Comparison of ENCODE assay signal across 8 cellular contexts in genomic region chr3:23685484-23686258, GRCh38.
DNase-seq lines count a peak whose midpoint lies in the region; ATAC-seq, FAIRE-seq and TF ChIP-seq lines count a peak whose summit lies in the region.

No MANE protein-coding gene starts in this region.

- peak; percentile 11 to 27 for DNase-seq in activated T-cell treated with anti-CD3 and anti-CD28 coated beads, Interleukin-2, amount 50 U/mL, for 72 hours
- no peak for DNase-seq in activated T-cell treated with anti-CD3 and anti-CD28 coated beads, Interleukin-2, amount 50 U/mL, for 24 hours
- DNase-seq in RCC 7860 (ENCODE audit: low spot score), result peak; percentile 99
- DNase-seq in fibroblast of peridontal ligament (ENCODE audit: extremely low read depth), result peak; percentile 99
- peak; percentile 76 to 89 for DNase-seq in trophoblast cell
- no peak for DNase-seq in endothelial cell (ENCODE audit: low spot score)

- no peaks in the 10 kb centered on the region for H3K27me3 ChIP-seq in trophoblast cell (ENCODE audit: insufficient read depth, low read length)

- H3K27ac ChIP-seq in trophoblast cell (ENCODE audit: low read depth, low read length), result no peak overlapping the region

- no peak overlapping the region for H4K91ac ChIP-seq in trophoblast cell (ENCODE audit: low read depth, low read length)

- no peak overlapping the region for H3K14ac ChIP-seq in trophoblast cell (ENCODE audit: low read length)

- H2BK120ac ChIP-seq in trophoblast cell (ENCODE audit: insufficient read depth, low read length, poor library complexity), result no peak overlapping the region

- no peaks in the 10 kb centered on the region for H3K4me1 Mint-ChIP-seq in activated T-cell treated with anti-CD3 and anti-CD28 coated beads, Interleukin-2, amount 50 U/mL, for 72 hours (ENCODE audit: low read depth)
- no peaks in the 10 kb centered on the region for H3K4me1 Mint-ChIP-seq in activated T-cell treated with anti-CD3 and anti-CD28 coated beads, Interleukin-2, amount 50 U/mL, for 24 hours (ENCODE audit: low read depth)
- H3K4me1 Mint-ChIP-seq in endothelial cell (ENCODE audit: unreplicated experiment), result no peaks in the 10 kb centered on the region

- ATAC-seq in activated T-cell treated with anti-CD3 and anti-CD28 coated beads, Interleukin-2, amount 50 U/mL, for 72 hours (replicated peaks in 1 of 2), result peak; percentile 47 to 76
- ATAC-seq in HG03460 (IDR thresholded peaks at IDR 0.05; ENCODE audit: unreplicated experiment) (no peak), GM21423 (IDR thresholded peaks at IDR 0.05; ENCODE audit: unreplicated experiment) (no peak)

- H3K27ac Mint-ChIP-seq in activated T-cell treated with anti-CD3 and anti-CD28 coated beads, Interleukin-2, amount 50 U/mL, for 72 hours, result no peak overlapping the region
- H3K27ac Mint-ChIP-seq in activated T-cell treated with anti-CD3 and anti-CD28 coated beads, Interleukin-2, amount 50 U/mL, for 24 hours, result no peak overlapping the region
- H3K27ac Mint-ChIP-seq in endothelial cell (ENCODE audit: unreplicated experiment), result no peak overlapping the region

- peaks cover 2% of the 10 kb centered on the region for H3K9me3 ChIP-seq in trophoblast cell (ENCODE audit: insufficient read depth, low read depth, low read length)

- H3K9me3 Mint-ChIP-seq in activated T-cell treated with anti-CD3 and anti-CD28 coated beads, Interleukin-2, amount 50 U/mL, for 72 hours, result peaks cover 2 to 3% of the 10 kb centered on the region in 2 donors
- H3K9me3 Mint-ChIP-seq in activated T-cell treated with anti-CD3 and anti-CD28 coated beads, Interleukin-2, amount 50 U/mL, for 24 hours, result no peaks in the 10 kb centered on the region
- H3K9me3 Mint-ChIP-seq in endothelial cell (ENCODE audit: unreplicated experiment), result no peaks in the 10 kb centered on the region

- H4K12ac ChIP-seq in trophoblast cell (ENCODE audit: low read depth, low read length), result no peak overlapping the region

- H2AK5ac ChIP-seq in trophoblast cell (ENCODE audit: low read length), result no peak overlapping the region

- no peak overlapping the region for H3K18ac ChIP-seq in trophoblast cell (ENCODE audit: low read length)

- H3K4ac ChIP-seq in trophoblast cell (ENCODE audit: low read depth, low read length), result no peak overlapping the region

- no peak overlapping the region for H2AFZ ChIP-seq in trophoblast cell (ENCODE audit: insufficient read depth, low read length, poor library complexity)

- H3K36me3 ChIP-seq in trophoblast cell (ENCODE audit: control insufficient read depth in 1 of 2, insufficient read depth in 2 of 2, low read length in 2 of 2), result no peaks in the 10 kb centered on the region

- no peak overlapping the region for H2BK5ac ChIP-seq in trophoblast cell (ENCODE audit: low read depth, low read length, poor library complexity)

- FAIRE-seq in RCC 7860 (lab: Jason Lieb, UNC), result peak; percentile 98

- H3K36me3 Mint-ChIP-seq in activated T-cell treated with anti-CD3 and anti-CD28 coated beads, Interleukin-2, amount 50 U/mL, for 72 hours (ENCODE audit: insufficient read depth in 2 of 2), result no peaks in the 10 kb centered on the region
- H3K36me3 Mint-ChIP-seq in activated T-cell treated with anti-CD3 and anti-CD28 coated beads, Interleukin-2, amount 50 U/mL, for 24 hours (ENCODE audit: low read depth), result no peaks in the 10 kb centered on the region
- no peaks in the 10 kb centered on the region for H3K36me3 Mint-ChIP-seq in endothelial cell (ENCODE audit: low read depth, unreplicated experiment)

- H3K4me2 ChIP-seq in trophoblast cell (ENCODE audit: low read length), result no peak overlapping the region

- no peak for TF ChIP-seq CTCF in endothelial cell (IDR thresholded peaks at IDR 0.05; ENCODE audit: unreplicated experiment)

- H3K9ac ChIP-seq in trophoblast cell (ENCODE audit: low read length), result no peak overlapping the region

- H3K79me2 ChIP-seq in trophoblast cell (ENCODE audit: control insufficient read depth, insufficient read depth, low read length, poor library complexity), result no peaks in the 10 kb centered on the region

- no peak overlapping the region for H3K23ac ChIP-seq in trophoblast cell (ENCODE audit: low read length)

- no peak overlapping the region for H3K4me3 Mint-ChIP-seq in activated T-cell treated with anti-CD3 and anti-CD28 coated beads, Interleukin-2, amount 50 U/mL, for 72 hours
- H3K4me3 Mint-ChIP-seq in activated T-cell treated with anti-CD3 and anti-CD28 coated beads, Interleukin-2, amount 50 U/mL, for 24 hours, result no peak overlapping the region
- no peak overlapping the region for H3K4me3 Mint-ChIP-seq in endothelial cell (ENCODE audit: unreplicated experiment)

- H3K27me3 Mint-ChIP-seq in activated T-cell treated with anti-CD3 and anti-CD28 coated beads, Interleukin-2, amount 50 U/mL, for 72 hours (ENCODE audit: low read depth), result no peaks in the 10 kb centered on the region
- H3K27me3 Mint-ChIP-seq in activated T-cell treated with anti-CD3 and anti-CD28 coated beads, Interleukin-2, amount 50 U/mL, for 24 hours, result peaks cover 2% of the 10 kb centered on the region
- no peaks in the 10 kb centered on the region for H3K27me3 Mint-ChIP-seq in endothelial cell (ENCODE audit: unreplicated experiment)

- H4K8ac ChIP-seq in trophoblast cell (ENCODE audit: low read depth, low read length), result no peak overlapping the region

- H2BK12ac ChIP-seq in trophoblast cell (ENCODE audit: low read length), result no peak overlapping the region

- no peak overlapping the region for H3K4me3 ChIP-seq in trophoblast cell (ENCODE audit: low read depth, low read length)

- peaks cover 0 to 5% of the 10 kb centered on the region in 2 experiments for H3K4me1 ChIP-seq in trophoblast cell (ENCODE audit: control insufficient read depth in 1 of 2, insufficient read depth in 2 of 2, low read length in 2 of 2)

- H3K79me1 ChIP-seq in trophoblast cell (ENCODE audit: low read length), result no peaks in the 10 kb centered on the region

- no CpG with 5 or more reads among the region's 10 CpGs for WGBS in trophoblast cell (ENCODE audit: extremely low coverage, insufficient coverage, insufficient read length)

Comparison
In these comparisons a context has a peak if more than half of its experiments do, and no peak if none do; other contexts are left out.
1. DNase-seq: peak in activated T-cell treated with anti-CD3 and anti-CD28 coated beads, Interleukin-2, amount 50 U/mL, for 72 hours (2 of 2), RCC 7860 (single experiment), fibroblast of peridontal ligament (single experiment) and trophoblast cell (2 of 2); none in activated T-cell treated with anti-CD3 and anti-CD28 coated beads, Interleukin-2, amount 50 U/mL, for 24 hours (single experiment) and endothelial cell (single experiment).
2. ATAC-seq: peak in activated T-cell treated with anti-CD3 and anti-CD28 coated beads, Interleukin-2, amount 50 U/mL, for 72 hours (2 of 2); none in HG03460 (single experiment) and GM21423 (single experiment).